ENCODE assay signal across 1 cellular context in the genomic region with DNA sequence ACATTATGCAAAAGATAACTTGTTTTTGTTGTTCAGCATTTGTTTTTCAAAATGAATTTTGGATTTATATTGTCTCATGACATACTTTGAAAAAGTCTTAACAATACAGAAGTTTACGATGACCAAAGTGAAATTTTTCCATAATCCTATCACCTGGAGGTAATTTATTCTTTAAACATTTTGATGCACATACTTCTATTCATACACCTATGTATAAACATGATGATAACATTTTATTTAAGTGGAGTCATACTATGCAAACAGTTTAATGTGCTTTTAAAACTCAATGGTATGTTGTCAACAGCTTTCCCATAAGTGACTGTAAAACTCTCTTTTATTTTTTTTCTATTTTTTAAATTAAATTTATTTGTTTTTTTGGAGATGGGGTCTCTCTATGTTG.
TF ChIP-seq lines count a peak whose summit lies in the region.

No MANE protein-coding gene starts in this region.

TF ChIP-seq in IMR-90, 13 proteins besides CTCF, POLR2A, EP300 and RAD21 (continued from another document):
- TF ChIP-seq RCOR1 (IDR thresholded peaks at IDR 0.05; ENCODE audit: insufficient replicate concordance, low read length) (no peak), CHD1 (IDR thresholded peaks at IDR 0.05; ENCODE audit: low read depth, low read length) (no peak)
